Comparison of ENCODE assay signal across 19 cellular contexts in the genomic region with DNA sequence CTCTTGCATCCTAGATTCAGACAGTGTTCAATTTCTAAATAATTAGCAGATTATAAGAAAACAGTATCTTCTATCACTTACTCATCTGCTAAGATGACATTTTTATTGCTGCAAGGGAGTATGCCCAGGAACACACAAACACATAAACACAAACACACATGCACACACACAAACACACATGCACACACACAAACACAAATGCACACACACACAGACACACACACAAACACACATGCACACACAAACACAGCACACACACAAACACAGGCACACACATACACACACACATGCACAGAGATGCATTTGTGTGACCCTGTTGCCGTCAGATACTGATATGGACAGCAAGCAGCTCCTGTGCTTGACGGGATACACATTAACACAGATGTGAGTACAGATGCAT.
"Had no signal": no experiment of that assay in that cellular context is flagged by ENCODE, and none has a peak within 500 bp of the region (broad histone marks: within the 10 kb centered on the region; RNA-seq: fewer than 3 reads in every experiment).

No MANE protein-coding gene starts in this region.

- H3K9me3 Mint-ChIP-seq: type B pancreatic cell had no signal

- H3K4me3 ChIP-seq: gastrocnemius medialis, lower lobe of right lung, prostate gland, right atrium auricular region, sigmoid colon, stomach, thyroid gland had no signal

- H3K4me3 Mint-ChIP-seq: natural killer cell treated with Interleukin-12 subunit alpha and Interleukin-12 subunit beta and Interleukin-15 and Interleukin-18, amount 100 ng/mL, for 72 hours; neural crest cell; stimulated activated effector memory CD8-positive, alpha-beta T cell treated with anti-CD3 and anti-CD28 coated beads, Interleukin-12 subunit alpha, Interleukin-12 subunit beta, amount 100 ng/mL, for 72 hours; type B pancreatic cell had no signal

- H3K4me1 ChIP-seq: gastrocnemius medialis, lower lobe of right lung, prostate gland, right atrium auricular region, stomach, thyroid gland had no signal

- H3K36me3 ChIP-seq: gastrocnemius medialis, lower lobe of right lung, prostate gland, right atrium auricular region, sigmoid colon, stomach, thyroid gland had no signal

- DNase-seq: cortex of kidney; effector CD4-positive, alpha-beta T cell; foreskin fibroblast; gastrocnemius medialis; left ventricle myocardium superior; lower lobe of right lung; sigmoid colon; stimulated activated CD4-positive, alpha-beta T cell treated with anti-CD3 and anti-CD28 coated beads, Interleukin-2, amount 100 ng/mL, for 24 hours; stimulated activated CD4-positive, alpha-beta T cell treated with anti-CD3 and anti-CD28 coated beads, Interleukin-4, amount 100 ng/mL, for 24 hours; stimulated activated naive CD4-positive, alpha-beta T cell treated with Interleukin-2 at 50 U/mL for 16 hours; stomach; thyroid gland had no signal

- H3K27ac ChIP-seq: gastrocnemius medialis, lower lobe of right lung, prostate gland, right atrium auricular region, sigmoid colon, stomach, thyroid gland had no signal

- H3K27me3 ChIP-seq: gastrocnemius medialis, right atrium auricular region, sigmoid colon, stomach, thyroid gland had no signal

- H3K4me1 Mint-ChIP-seq: stimulated activated effector memory CD8-positive, alpha-beta T cell treated with anti-CD3 and anti-CD28 coated beads, Interleukin-12 subunit alpha, Interleukin-12 subunit beta, amount 100 ng/mL, for 72 hours had no signal

- ATAC-seq: gastrocnemius medialis, left ventricle myocardium superior, lower lobe of right lung had no signal

- H3K9me3 ChIP-seq: gastrocnemius medialis, lower lobe of right lung, prostate gland, right atrium auricular region, sigmoid colon, stomach, thyroid gland had no signal

- FAIRE-seq: keratinocyte had no signal

- H3K36me3 Mint-ChIP-seq: natural killer cell treated with Interleukin-12 subunit alpha and Interleukin-12 subunit beta and Interleukin-15 and Interleukin-18, amount 100 ng/mL, for 72 hours; stimulated activated effector memory CD8-positive, alpha-beta T cell treated with anti-CD3 and anti-CD28 coated beads, Interleukin-12 subunit alpha, Interleukin-12 subunit beta, amount 100 ng/mL, for 72 hours; type B pancreatic cell had no signal

- H3K27ac Mint-ChIP-seq: natural killer cell treated with Interleukin-12 subunit alpha and Interleukin-12 subunit beta and Interleukin-15 and Interleukin-18, amount 100 ng/mL, for 72 hours; stimulated activated effector memory CD8-positive, alpha-beta T cell treated with anti-CD3 and anti-CD28 coated beads, Interleukin-12 subunit alpha, Interleukin-12 subunit beta, amount 100 ng/mL, for 72 hours; type B pancreatic cell had no signal
